ENCODE assay signal across 15 cellular contexts in the genomic region with DNA sequence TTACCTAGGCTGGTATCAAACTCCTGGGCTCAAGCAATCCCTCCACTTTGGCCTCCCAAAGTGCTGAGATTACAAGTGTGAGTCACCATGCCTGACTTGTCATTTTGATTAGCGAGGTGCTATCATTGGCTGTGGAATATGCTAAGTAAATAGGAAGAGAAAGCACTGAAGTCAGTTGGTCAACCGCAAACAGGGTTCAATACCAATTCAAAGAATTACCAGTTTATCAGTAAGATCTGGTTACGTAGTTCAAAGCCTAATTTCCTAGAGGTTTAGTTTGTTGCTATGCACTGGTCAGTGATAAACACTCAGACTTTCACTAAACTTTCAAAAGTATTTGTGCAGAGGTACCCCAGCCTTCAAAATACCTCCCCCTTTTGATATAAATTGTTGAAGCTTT. TPM values are rescaled to one million over a fixed set of nuclear protein-coding genes. Genes with fewer than 3 reads are reported as not detected.
A peak's percentile ranks its signal among the peaks of the same experiment; 100 is the strongest.
DNase-seq lines count a peak whose midpoint lies in the region; ATAC-seq lines count a peak whose summit lies in the region.
"Had no signal": no experiment of that assay in that cellular context is flagged by ENCODE, and none has a peak within 500 bp of the region (broad histone marks: within the 10 kb centered on the region; RNA-seq: fewer than 3 reads in every experiment).

No MANE protein-coding gene starts in this region.

- no peaks in the 10 kb centered on the region for H4K20me1 ChIP-seq in GM23248 (ENCODE audit: insufficient read depth)
- H4K20me1 ChIP-seq: BLaER1 had no signal

- H3K4me3 ChIP-seq in GM23248: no peak overlapping the region
- H3K4me3 ChIP-seq: adrenal gland, BLaER1, coronary artery, upper lobe of left lung had no signal

- WGBS in GM23248 (ENCODE audit: low coverage in 1 of 2, low lambda C conversion rate in 2 of 2, missing lambda C conversion rate in 2 of 2), 2 experiments: 93 to 95% methylated on average over 3 of the region's 3 CpGs

- H3K4me1 ChIP-seq in GM23248 (ENCODE audit: insufficient read depth): peaks cover under 1% of the 10 kb centered on the region; the same call in 1 of the 2 replicates
- H3K4me1 ChIP-seq: BLaER1 had no signal

- ATAC-seq in HG03342 (IDR thresholded peaks at IDR 0.05; ENCODE audit: unreplicated experiment): no peak
- no peak for ATAC-seq in GM19395 (IDR thresholded peaks at IDR 0.05; ENCODE audit: unreplicated experiment)
- ATAC-seq: Panc1 had no signal

- in situ Hi-C loops in GM23248 (cut with MboI): no loop called here

- no peaks in the 10 kb centered on the region for H3K9me2 ChIP-seq in GM23248 (ENCODE audit: insufficient read depth)

- no peaks in the 10 kb centered on the region for H3K27me3 ChIP-seq in GM23248 (replicated peaks; ENCODE audit: insufficient read depth)
- H3K27me3 ChIP-seq: adrenal gland, BLaER1, upper lobe of left lung had no signal

- no peak overlapping the region for H3K4me2 ChIP-seq in GM23248 (ENCODE audit: unreplicated experiment)
- H3K4me2 ChIP-seq: BLaER1 had no signal

- peaks cover 10% of the 10 kb centered on the region; the same call in 1 of the 2 replicates for H3K79me2 ChIP-seq in GM23248 (ENCODE audit: insufficient read depth)

- no peak overlapping the region for H3K9ac ChIP-seq in GM23248
- H3K9ac ChIP-seq: BLaER1 had no signal

- 0 out of 2 replicates have a peak, but pooled peaks cover 3% of the 10 kb centered on the region for H3F3A ChIP-seq in GM23248 (ENCODE audit: insufficient read depth)

- no peaks in the 10 kb centered on the region for H3K9me3 ChIP-seq in GM23248 (ENCODE audit: low read depth)
- H3K9me3 ChIP-seq: adrenal gland, BLaER1, upper lobe of left lung had no signal

- DNase-seq in GM23248: peak; percentile 15
- peak; percentile 49 for DNase-seq in NCI-H226
- peak; percentile 19 for DNase-seq in astrocyte of the hippocampus (ENCODE audit: low read depth, low spot score)
- peak; percentile 7 for DNase-seq in kidney tubule cell (ENCODE audit: low spot score)
- DNase-seq in NCI-H774 (lab: John Stamatoyannopoulos, UW): no peak
- no peak for DNase-seq in nucleus accumbens (lab: John Stamatoyannopoulos, UW)
- DNase-seq: activated CD4-positive, alpha-beta T cell treated with anti-CD3 and anti-CD28 coated beads for 48 hours; adrenal gland; NCI-H1417; upper lobe of left lung had no signal

- no peak overlapping the region for H2AFZ ChIP-seq in GM23248

- H3K36me3 ChIP-seq in GM23248 (ENCODE audit: low read depth): no peaks in the 10 kb centered on the region; the same call in 1 of the 2 replicates

- no peak overlapping the region for H3K27ac ChIP-seq in GM23248
- H3K27ac ChIP-seq: adrenal gland, BLaER1, coronary artery, upper lobe of left lung had no signal

RNA-seq across cellular contexts. Expression of a gene that starts 29.5 kb away (rescaled TPM):
- 97.1 and 111 TPM in 2 replicates for total RNA-seq in GM23248 (2014; rRNA removed; shearing (Covaris generic))
- polyA plus RNA-seq in GM23248 (2016; fragmentation: Nextera tagmentation; extraction: Ambion mirVana): 80.7 and 84.3 TPM in 2 replicates

RNA-seq across cellular contexts. Expression of a gene that starts 29.5 kb away (rescaled TPM):
- total RNA-seq in GM23248 (2014; rRNA removed; shearing (Covaris generic)): 3.0 and 4.0 TPM in 2 replicates
- 1.2 and 1.4 TPM in 2 replicates for polyA plus RNA-seq in GM23248 (2016; fragmentation: Nextera tagmentation; extraction: Ambion mirVana)

RNA-seq across cellular contexts. Expression of a gene that starts 46.3 kb away (rescaled TPM):
- 261 and 378 TPM in 2 replicates for total RNA-seq in GM23248 (2014; rRNA removed; shearing (Covaris generic))
- 189 and 196 TPM in 2 replicates for polyA plus RNA-seq in GM23248 (2016; fragmentation: Nextera tagmentation; extraction: Ambion mirVana)

Comparison
In these comparisons a context has a peak if more than half of its experiments do, and no peak if none do; other contexts are left out.
1. DNase-seq: peak in GM23248 (single experiment), NCI-H226 (single experiment), astrocyte of the hippocampus (single experiment) and kidney tubule cell (single experiment); none in NCI-H774 (single experiment) and nucleus accumbens (0 of 56).